Comparison of ENCODE assay signal across 1 cellular context in genomic region chr7:129948338-129948737, GRCh38.
TF ChIP-seq lines count a peak whose summit lies in the region.

No MANE protein-coding gene starts in this region.

TF ChIP-seq in HepG2, 621 proteins besides CTCF, POLR2A, EP300 and RAD21 (continued from another document):
- TF ChIP-seq ZNF770 (CRISPR knock-in tag; IDR thresholded peaks at IDR 0.05) (peak; percentile 81; the same call in 1 of the 2 replicates), ZNF138 (CRISPR knock-in tag; IDR thresholded peaks at IDR 0.05; ENCODE audit: low read depth) (no peak), PTBP1 (IDR thresholded peaks at IDR 0.05; ENCODE audit: low read depth, low read length, poor library complexity, severe bottlenecking) (no peak), E2F5 (CRISPR knock-in tag; conservative IDR thresholded peaks at IDR 0.05) (no peak), PHF20 (CRISPR knock-in tag; IDR thresholded peaks at IDR 0.05) (0 out of 2 replicates have a peak, but pooled peaks have one; percentile 13), MLXIP (CRISPR knock-in tag; IDR thresholded peaks at IDR 0.05; ENCODE audit: borderline replicate concordance) (no peak), CERS6 (CRISPR knock-in tag; IDR thresholded peaks at IDR 0.05) (no peak), ONECUT2 (CRISPR knock-in tag; IDR thresholded peaks at IDR 0.05) (no peak), NCOA2 (CRISPR knock-in tag; IDR thresholded peaks at IDR 0.05) (no peak), AKAP8 (CRISPR knock-in tag; IDR thresholded peaks at IDR 0.05) (0 out of 2 replicates have a peak, but pooled peaks have one; percentile 0)
